In genomic region chr18:8635087-8635486, GRCh38 we compare ENCODE assay signal across 26 cellular contexts. TPM values are rescaled to one million over a fixed set of nuclear protein-coding genes. Genes with fewer than 3 reads are reported as not detected.
A peak's percentile ranks its signal among the peaks of the same experiment; 100 is the strongest.
DNase-seq lines count a peak whose midpoint lies in the region; ATAC-seq, FAIRE-seq and TF ChIP-seq lines count a peak whose summit lies in the region.
"Had no signal": no experiment of that assay in that cellular context is flagged by ENCODE, and none has a peak within 500 bp of the region (broad histone marks: within the 10 kb centered on the region; RNA-seq: fewer than 3 reads in every experiment).

No MANE protein-coding gene starts in this region.

- no TSS peak for BruUV-seq in endothelial cell of umbilical vein (replicated peaks; lab: Mats Ljungman, UMichigan)

- no peaks in the 10 kb centered on the region for H3K4me1 Mint-ChIP-seq in activated T-cell treated with anti-CD3 and anti-CD28 coated beads, Interleukin-2, amount 50 U/mL, for 72 hours (ENCODE audit: low read depth)
- H3K4me1 Mint-ChIP-seq in activated T-cell treated with anti-CD3 and anti-CD28 coated beads, Interleukin-2, amount 50 U/mL, for 4 hours (ENCODE audit: low read depth) = peaks cover 5% of the 10 kb centered on the region
- H3K4me1 Mint-ChIP-seq in activated T-helper 2 cell treated with anti-CD3 and anti-CD28 coated beads, Interferon-gamma antibody, Interleukin-2, Interleukin-4, amounts not matched to agents 10 μg/mL and 5 μg/mL and 100 μg/mL, durations not matched to agents 14 hours and 24 hours and 36 hours (ENCODE audit: low read depth) = peaks cover 3% of the 10 kb centered on the region
- H3K4me1 Mint-ChIP-seq: activated naive CD8-positive, alpha-beta T cell treated with anti-CD3 and anti-CD28 coated beads for 36 hours; B cell; brain had no signal

- FAIRE-seq in endothelial cell of umbilical vein (lab: Jason Lieb, UNC) = peak; percentile 91
- FAIRE-seq: H54, small intestine had no signal

- dilution Hi-C loops in endothelial cell of umbilical vein (cut with MboI; ENCODE audit: extremely low pct_ligation_motif_present, low sequenced_read_pairs) = loop anchor here (25.0 kb wide), 1 partner anchor 352 kb away; no protein-coding TSS in a partner anchor

- no peak overlapping the region for H2AFZ ChIP-seq in endothelial cell of umbilical vein (ENCODE audit: low read depth, low read length)

- no peaks in the 10 kb centered on the region for H3K9me1 ChIP-seq in endothelial cell of umbilical vein (replicated peaks; ENCODE audit: control insufficient read depth, extremely low read depth, insufficient read depth, low read length)

- H3K27me3 Mint-ChIP-seq in activated T-cell treated with anti-CD3 and anti-CD28 coated beads, Interleukin-2, amount 50 U/mL, for 72 hours (ENCODE audit: low read depth) = no peaks in the 10 kb centered on the region
- H3K27me3 Mint-ChIP-seq in activated T-cell treated with anti-CD3 and anti-CD28 coated beads, Interleukin-2, amount 50 U/mL, for 4 hours (ENCODE audit: low read depth) = no peaks in the 10 kb centered on the region
- no peaks in the 10 kb centered on the region for H3K27me3 Mint-ChIP-seq in activated T-helper 2 cell treated with anti-CD3 and anti-CD28 coated beads, Interferon-gamma antibody, Interleukin-2, Interleukin-4, amounts not matched to agents 10 μg/mL and 5 μg/mL and 100 μg/mL, durations not matched to agents 14 hours and 24 hours and 36 hours (ENCODE audit: low read depth)
- H3K27me3 Mint-ChIP-seq: activated naive CD8-positive, alpha-beta T cell treated with anti-CD3 and anti-CD28 coated beads for 36 hours; B cell; brain; effector memory CD8-positive, alpha-beta T cell had no signal

- intact Hi-C loops in activated T-helper 2 cell treated with anti-CD3 and anti-CD28 coated beads, Interferon-gamma antibody, Interleukin-2, Interleukin-4, amounts not matched to agents 10 μg/mL and 5 μg/mL and 100 μg/mL, durations not matched to agents 14 hours and 24 hours and 36 hours (cut with micrococcal nuclease) = no loop called here
- intact Hi-C loops in endothelial cell of umbilical vein (cut with micrococcal nuclease) = loop anchor here (2.0 kb wide), 1 partner anchor 24 kb away; no protein-coding TSS in a partner anchor

- no peak for TF ChIP-seq POLR2A in endothelial cell of umbilical vein (IDR thresholded peaks at IDR 0.05; ENCODE audit: low read depth, low read length)

- peaks cover 4 to 23% of the 10 kb centered on the region in 2 donors for H3K36me3 Mint-ChIP-seq in activated T-cell treated with anti-CD3 and anti-CD28 coated beads, Interleukin-2, amount 50 U/mL, for 72 hours (ENCODE audit: insufficient read depth in 2 of 2)
- H3K36me3 Mint-ChIP-seq in activated T-cell treated with anti-CD3 and anti-CD28 coated beads, Interleukin-2, amount 50 U/mL, for 4 hours (ENCODE audit: insufficient read depth) = peaks cover 43% of the 10 kb centered on the region
- H3K36me3 Mint-ChIP-seq in activated T-helper 2 cell treated with anti-CD3 and anti-CD28 coated beads, Interferon-gamma antibody, Interleukin-2, Interleukin-4, amounts not matched to agents 10 μg/mL and 5 μg/mL and 100 μg/mL, durations not matched to agents 14 hours and 24 hours and 36 hours (ENCODE audit: low read depth) = peaks cover 61% of the 10 kb centered on the region

- no peak for TF ChIP-seq CTCF in endothelial cell of umbilical vein (IDR thresholded peaks at IDR 0.05; ENCODE audit: extremely low read depth in 1 of 2, insufficient read depth in 1 of 2, low read depth in 1 of 2, low read length in 2 of 2)

- ATAC-seq in activated T-cell treated with anti-CD3 and anti-CD28 coated beads, Interleukin-2, amount 50 U/mL, for 72 hours (replicated peaks in 1 of 2) = no peak
- no peak for ATAC-seq in activated T-cell treated with anti-CD3 and anti-CD28 coated beads, Interleukin-2, amount 50 U/mL, for 4 hours
- ATAC-seq in GM18520 (IDR thresholded peaks at IDR 0.05; ENCODE audit: unreplicated experiment) (no peak), HG03565 (IDR thresholded peaks at IDR 0.05; ENCODE audit: unreplicated experiment) (no peak)

- no peaks in the 10 kb centered on the region for H4K20me1 ChIP-seq in endothelial cell of umbilical vein (replicated peaks; ENCODE audit: control insufficient read depth, extremely low read depth, insufficient read depth, low read length)

- no peaks in the 10 kb centered on the region for H3K9me3 Mint-ChIP-seq in activated T-cell treated with anti-CD3 and anti-CD28 coated beads, Interleukin-2, amount 50 U/mL, for 72 hours
- no peaks in the 10 kb centered on the region for H3K9me3 Mint-ChIP-seq in activated T-cell treated with anti-CD3 and anti-CD28 coated beads, Interleukin-2, amount 50 U/mL, for 4 hours
- no peaks in the 10 kb centered on the region for H3K9me3 Mint-ChIP-seq in activated T-helper 2 cell treated with anti-CD3 and anti-CD28 coated beads, Interferon-gamma antibody, Interleukin-2, Interleukin-4, amounts not matched to agents 10 μg/mL and 5 μg/mL and 100 μg/mL, durations not matched to agents 14 hours and 24 hours and 36 hours
- H3K9me3 Mint-ChIP-seq: activated naive CD8-positive, alpha-beta T cell treated with anti-CD3 and anti-CD28 coated beads for 36 hours; brain; effector memory CD8-positive, alpha-beta T cell had no signal

- no peak overlapping the region for H3K9ac ChIP-seq in endothelial cell of umbilical vein (replicated peaks; ENCODE audit: extremely low read depth, insufficient read depth, low read length)
- H3K9ac ChIP-seq: SK-N-SH had no signal

- peaks cover 16 to 22% of the 10 kb centered on the region in 2 experiments for H3K36me3 ChIP-seq in endothelial cell of umbilical vein (ENCODE audit: control insufficient read depth in 2 of 2, extremely low read depth in 1 of 2, insufficient read depth in 2 of 2, low read length in 2 of 2)

- H3K4me1 ChIP-seq in endothelial cell of umbilical vein (ENCODE audit: control insufficient read depth, extremely low read depth, insufficient read depth, low read length) = peaks cover 17% of the 10 kb centered on the region
- H3K4me1 ChIP-seq: colonic mucosa had no signal

- CTCF ChIA-PET in endothelial cell of umbilical vein (lab: Charles Lee) = interaction anchor here (1.3 kb wide), 2 partner anchors 26 to 62 kb away, joined by 4 to 5 read pairs; partner anchors contain the start of gene RAB12

- H3K79me2 ChIP-seq in endothelial cell of umbilical vein (ENCODE audit: control insufficient read depth, insufficient read depth, low read length) = peaks cover 17% of the 10 kb centered on the region

- no peaks in the 10 kb centered on the region for H3K27me3 ChIP-seq in endothelial cell of umbilical vein (ENCODE audit: control insufficient read depth in 2 of 2, insufficient read depth in 2 of 2, low read length in 2 of 2)
- H3K27me3 ChIP-seq: colonic mucosa, esophagus muscularis mucosa, MG63 had no signal

- H3K27ac Mint-ChIP-seq in activated T-cell treated with anti-CD3 and anti-CD28 coated beads, Interleukin-2, amount 50 U/mL, for 72 hours = peak overlapping the region; percentile 2
- peak overlapping the region; percentile 28 for H3K27ac Mint-ChIP-seq in activated T-helper 2 cell treated with anti-CD3 and anti-CD28 coated beads, Interferon-gamma antibody, Interleukin-2, Interleukin-4, amounts not matched to agents 10 μg/mL and 5 μg/mL and 100 μg/mL, durations not matched to agents 14 hours and 24 hours and 36 hours
- H3K27ac Mint-ChIP-seq: activated naive CD8-positive, alpha-beta T cell treated with anti-CD3 and anti-CD28 coated beads for 36 hours; B cell had no signal

- H3K4me2 ChIP-seq in endothelial cell of umbilical vein (ENCODE audit: insufficient read depth, low read length) = peak overlapping the region; percentile 41
- H3K4me2 ChIP-seq: SK-N-SH had no signal

- no peak overlapping the region for H3K4me3 Mint-ChIP-seq in activated T-cell treated with anti-CD3 and anti-CD28 coated beads, Interleukin-2, amount 50 U/mL, for 72 hours
- H3K4me3 Mint-ChIP-seq in activated T-cell treated with anti-CD3 and anti-CD28 coated beads, Interleukin-2, amount 50 U/mL, for 4 hours = no peak overlapping the region
- no peak overlapping the region for H3K4me3 Mint-ChIP-seq in activated T-helper 2 cell treated with anti-CD3 and anti-CD28 coated beads, Interferon-gamma antibody, Interleukin-2, Interleukin-4, amounts not matched to agents 10 μg/mL and 5 μg/mL and 100 μg/mL, durations not matched to agents 14 hours and 24 hours and 36 hours (ENCODE audit: low read depth)
- H3K4me3 Mint-ChIP-seq: activated naive CD8-positive, alpha-beta T cell treated with anti-CD3 and anti-CD28 coated beads for 36 hours; B cell; brain; effector memory CD8-positive, alpha-beta T cell had no signal

- H3K4me3 ChIP-seq in endothelial cell of umbilical vein (replicated peaks in 1 of 3; ENCODE audit: insufficient read depth in 1 of 3, low read depth in 1 of 3, low read length in 3 of 3) (no peak overlapping the region), skeletal muscle cell (ENCODE audit: low read depth, low read length) (no peak overlapping the region)
- H3K4me3 ChIP-seq: colonic mucosa, esophagus muscularis mucosa, MG63 had no signal

- no peaks in the 10 kb centered on the region for H3K9me3 ChIP-seq in endothelial cell of umbilical vein (replicated peaks; ENCODE audit: control insufficient read depth, insufficient read depth, low read length)
- H3K9me3 ChIP-seq: colonic mucosa, esophagus muscularis mucosa, MG63, SK-N-SH had no signal

- no peak for DNase-seq in activated T-cell treated with anti-CD3 and anti-CD28 coated beads, Interleukin-2, amount 50 U/mL, for 72 hours
- no peak for DNase-seq in activated T-cell treated with anti-CD3 and anti-CD28 coated beads, Interleukin-2, amount 50 U/mL, for 4 hours
- DNase-seq in activated T-helper 2 cell treated with anti-CD3 and anti-CD28 coated beads, Interferon-gamma antibody, Interleukin-2, Interleukin-4, amounts not matched to agents 10 μg/mL and 5 μg/mL and 100 μg/mL, durations not matched to agents 14 hours and 24 hours and 36 hours (ENCODE audit: low spot score) = no peak
- peak; percentile 81 for DNase-seq in endothelial cell of umbilical vein (ENCODE audit: low read depth, low spot score)
- DNase-seq in skeletal muscle cell (ENCODE audit: low read depth) = peak; percentile 25
- no peak for DNase-seq in mesenteric fat pad (ENCODE audit: low spot score)
- DNase-seq: activated CD4-positive, alpha-beta T cell treated with anti-CD3 and anti-CD28 coated beads for 48 hours; activated naive CD8-positive, alpha-beta T cell treated with anti-CD3 and anti-CD28 coated beads for 36 hours; colonic mucosa; effector memory CD8-positive, alpha-beta T cell; GF-D8; kidney glomerular epithelial cell; mammary epithelial cell; MG63; NCI-H1436; NCI-H2107; NCI-H446 treated with DMSO at 0.1 percent for 48 hours; SK-N-SH; small intestine; stimulated activated CD4-positive, alpha-beta T cell treated with anti-CD3 and anti-CD28 coated beads, Interleukin-1b, Interleukin-23, amount 100 ng/mL, for 48 hours had no signal

- peak overlapping the region; percentile 50 for H3K27ac ChIP-seq in endothelial cell of umbilical vein (ENCODE audit: insufficient read depth, low read depth, low read length)
- H3K27ac ChIP-seq: colonic mucosa, esophagus muscularis mucosa had no signal

- POLR2A ChIA-PET in endothelial cell of umbilical vein (lab: Charles Lee) = no interaction called here

RNA-seq across cellular contexts. Expression of gene RAB12, which starts 25.9 kb away (rescaled TPM):
- total RNA-seq in activated T-cell treated with anti-CD3 and anti-CD28 coated beads, Interleukin-2, amount 50 U/mL, for 72 hours = 10 to 100 TPM; 14.5 to 15.0 TPM
- total RNA-seq in activated T-cell treated with anti-CD3 and anti-CD28 coated beads, Interleukin-2, amount 50 U/mL, for 4 hours = 10 to 100 TPM; 13.0 to 15.4 (median 13.6) TPM
- 14.7 and 17.2 TPM in 2 replicates for total RNA-seq in activated T-helper 2 cell treated with anti-CD3 and anti-CD28 coated beads, Interferon-gamma antibody, Interleukin-2, Interleukin-4, amounts not matched to agents 10 μg/mL and 5 μg/mL and 100 μg/mL, durations not matched to agents 14 hours and 24 hours and 36 hours
- total RNA-seq in endothelial cell of umbilical vein (42.0 and 45.4 TPM in 2 replicates), mesenteric fat pad (43.8 TPM)
- polyA plus RNA-seq in endothelial cell of umbilical vein = 9.2 and 11.5 TPM in 2 replicates
- polyA plus RNA-seq in endothelial cell of umbilical vein (2011; cell fraction: cytosol; rRNA removed) = 18.3 and 18.5 TPM in 2 replicates
- 34.7 and 44.0 TPM in 2 replicates for polyA plus RNA-seq in endothelial cell of umbilical vein (2011; cell fraction: nucleus; rRNA removed)
- 32.3 and 39.5 TPM in 2 replicates for polyA plus RNA-seq in endothelial cell of umbilical vein (2012)
- 16.5 and 23.1 TPM in 2 replicates for polyA minus RNA-seq in endothelial cell of umbilical vein
- 12.3 TPM for polyA minus RNA-seq in endothelial cell of umbilical vein (2011; cell fraction: cytosol; rRNA and poly(A)+ RNA removed)
- 20.9 and 25.3 TPM in 2 replicates for polyA minus RNA-seq in endothelial cell of umbilical vein (2011; cell fraction: nucleus; rRNA and poly(A)+ RNA removed)

Comparison
In these comparisons a context has a peak if more than half of its experiments do, and no peak if none do; other contexts are left out.
1. DNase-seq: peak in endothelial cell of umbilical vein (single experiment) and skeletal muscle cell (single experiment); none in activated T-cell treated with anti-CD3 and anti-CD28 coated beads, Interleukin-2, amount 50 U/mL, for 72 hours (0 of 2), activated T-cell treated with anti-CD3 and anti-CD28 coated beads, Interleukin-2, amount 50 U/mL, for 4 hours (single experiment), activated T-helper 2 cell treated with anti-CD3 and anti-CD28 coated beads, Interferon-gamma antibody, Interleukin-2, Interleukin-4, amounts not matched to agents 10 μg/mL and 5 μg/mL and 100 μg/mL, durations not matched to agents 14 hours and 24 hours and 36 hours (single experiment) and mesenteric fat pad (single experiment).